ENCODE assay signal across 1 cellular context in genomic region chr2:127529416-127529815, GRCh38. TPM values are rescaled to one million over a fixed set of nuclear protein-coding genes. Genes with fewer than 3 reads are reported as not detected.
"Had no signal": no experiment of that assay in that cellular context is flagged by ENCODE, and none has a peak within 500 bp of the region (broad histone marks: within the 10 kb centered on the region; RNA-seq: fewer than 3 reads in every experiment).

No MANE protein-coding gene starts in this region.

RNA-seq across cellular contexts. Expression of gene MYO7B, which starts 6.1 kb away (rescaled TPM):
- total RNA-seq: H7 had no signal
